In the genomic region with DNA sequence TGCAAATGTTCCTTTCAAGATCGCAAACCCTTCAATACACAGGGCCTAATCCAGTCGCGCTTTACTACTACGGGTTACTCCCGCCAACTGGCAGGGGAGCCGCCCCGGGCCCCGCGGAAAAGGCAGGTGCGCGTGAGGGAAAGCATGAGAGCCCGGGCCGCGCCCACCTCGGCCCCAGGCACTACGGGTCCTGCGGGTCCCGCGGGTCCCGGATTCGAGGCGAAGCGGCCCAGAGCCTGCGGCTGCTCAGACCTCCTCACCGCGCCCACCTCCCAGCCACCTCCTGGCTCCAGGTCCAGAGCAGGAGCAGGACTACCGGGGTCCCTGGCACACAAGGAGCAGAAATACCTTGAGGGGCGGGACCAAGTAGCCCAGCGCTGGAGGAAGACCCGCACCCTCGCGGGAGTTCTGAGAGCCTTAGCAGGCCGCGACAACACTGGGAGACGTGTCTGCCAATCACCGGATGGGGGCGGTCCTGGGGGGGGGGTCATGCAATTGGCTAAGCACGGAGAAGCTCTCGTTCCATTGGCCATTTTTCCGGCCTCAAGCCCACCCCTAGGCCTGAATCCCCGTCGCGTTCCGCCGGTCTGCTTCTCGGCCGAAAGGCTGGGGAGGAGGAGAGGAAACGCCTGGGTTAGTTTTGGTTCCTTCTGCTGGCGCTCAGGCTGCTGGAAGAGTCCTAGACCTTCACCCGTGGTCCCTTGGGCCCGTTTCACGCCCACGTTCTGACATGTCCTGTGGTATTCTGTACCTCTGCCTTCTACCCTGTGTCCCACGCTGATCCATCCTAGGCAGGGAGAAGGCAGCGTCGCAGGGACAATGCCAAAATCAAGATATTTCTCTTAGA, we compare ENCODE assay signal across 8 cellular contexts. TPM values are rescaled to one million over a fixed set of nuclear protein-coding genes. Genes with fewer than 3 reads are reported as not detected.
DNase-seq lines count a peak whose midpoint lies in the region; ATAC-seq and TF ChIP-seq lines count a peak whose summit lies in the region.

No MANE protein-coding gene starts in this region.

- TF ChIP-seq POLR2A in NB4 (IDR thresholded peaks at IDR 0.05; ENCODE audit: extremely low read depth, insufficient read length), result peak; percentile 82
- peak; percentile 45 for TF ChIP-seq POLR2A in ovary (IDR thresholded peaks at IDR 0.05)
- peak; percentile 32 to 88 for TF ChIP-seq POLR2A in thyroid gland (IDR thresholded peaks at IDR 0.05)

- H3K27me3 ChIP-seq in ovary, result no peaks in the 10 kb centered on the region
- no peaks in the 10 kb centered on the region for H3K27me3 ChIP-seq in thyroid gland

- no peaks in the 10 kb centered on the region for H3K36me3 ChIP-seq in ovary
- H3K36me3 ChIP-seq in thyroid gland, result no peaks in the 10 kb centered on the region

- TF ChIP-seq CTCF in HFF-Myc (IDR thresholded peaks at IDR 0.05; ENCODE audit: low read depth, low read length, missing control alignments) (no peak), NB4 (IDR thresholded peaks at IDR 0.05; ENCODE audit: low read depth, low read length) (no peak), ovary (IDR thresholded peaks at IDR 0.05) (no peak), thyroid gland (IDR thresholded peaks at IDR 0.05) (no peak)

- H3K27ac ChIP-seq in ovary (peak overlapping the region; percentile 82 to 85), thyroid gland (peak overlapping the region; percentile 83 to 94 (median 83))

- peak overlapping the region; percentile 46 for H3K4me3 ChIP-seq in HFF-Myc (replicated peaks; ENCODE audit: low read depth, low read length)
- H3K4me3 ChIP-seq in NB4 (ENCODE audit: low read depth, low read length), result peak overlapping the region; percentile 72
- peak overlapping the region; percentile 61 for H3K4me3 ChIP-seq in ovary
- peak overlapping the region; percentile 54 to 96 (median 78) for H3K4me3 ChIP-seq in thyroid gland (replicated peaks in 1 of 3)

- ATAC-seq in SK-N-SH treated with all-trans-retinoic acid at 6 μM for 48 hours, result peak; percentile 99
- peak; percentile 98 for ATAC-seq in Right ventricle myocardium superior (ENCODE audit: poor library complexity)

- 1 to 2% (median 1%) methylated on average over 34 to 56 of the region's 56 CpGs for WGBS in ovary, 3 donors
- 1 to 3% methylated on average over 27 to 34 of the region's 56 CpGs for WGBS in thyroid gland, 2 donors

- intact Hi-C loops in Right ventricle myocardium superior (cut with DNase I) (loop anchor here (5.0 to 10.0 kb wide), 2 partner anchors 140 to 263 kb away; partner anchors contain the start of gene RASL11B), ovary (cut with DNase I) (loop anchor here in 3 of 4 donors (5.0 to 10.0 kb wide), 2 partner anchors 140 to 1513 kb away; partner anchors contain the start of gene RASL11B (in 2 of the 3)), thyroid gland (cut with DNase I) (no loop called here)

- TF ChIP-seq EP300 in ovary (IDR thresholded peaks at IDR 0.05), result no peak

- DNase-seq in GM04503 (ENCODE audit: low read depth), result peak; percentile 85
- DNase-seq in HFF-Myc (ENCODE audit: extremely low read depth, low read depth), result peak; percentile 85
- peak; percentile 99 for DNase-seq in NB4 (ENCODE audit: low read depth)
- peak; percentile 83 for DNase-seq in activated naive CD8-positive, alpha-beta T cell treated with anti-CD3 and anti-CD28 coated beads, Interleukin-2, amount 50 U/mL, for 16 hours (ENCODE audit: low read depth, low spot score)
- peak; percentile 94 for DNase-seq in Right ventricle myocardium superior
- peak; percentile 92 to 94 (median 93) for DNase-seq in ovary
- peak; percentile 95 for DNase-seq in thyroid gland

- H3K9me3 ChIP-seq in ovary, result no peaks in the 10 kb centered on the region
- no peaks in the 10 kb centered on the region for H3K9me3 ChIP-seq in thyroid gland

- H3K4me1 ChIP-seq in ovary (ENCODE audit: insufficient read depth) (no peaks in the 10 kb centered on the region), thyroid gland (no peaks in the 10 kb centered on the region)

TF ChIP-seq in SK-N-SH treated with all-trans-retinoic acid at 6 μM for 48 hours, 23 proteins besides CTCF, POLR2A, EP300 and RAD21:
- TF ChIP-seq TSHZ2 (CRISPR knock-in tag; IDR thresholded peaks at IDR 0.05) (0 out of 2 replicates have a peak, but pooled peaks have one; percentile 27), ZFP3 (CRISPR knock-in tag; IDR thresholded peaks at IDR 0.05) (0 out of 2 replicates have a peak, but pooled peaks have one; percentile 8), ZC3H10 (CRISPR knock-in tag; IDR thresholded peaks at IDR 0.05) (no peak)

RNA-seq across cellular contexts. Expression of gene ERVMER34-1, which starts 29.0 kb away (rescaled TPM):
- 4.5 TPM for total RNA-seq in Right ventricle myocardium superior
- 1 to 10 TPM in 6 of 7 donors, under 1 TPM in 1; 0.51 to 3.8 (median 2.4) TPM for total RNA-seq in ovary
- polyA plus RNA-seq in ovary, result 1 to 10 TPM; 1.0 to 2.0 TPM
- total RNA-seq in thyroid gland, result 1 to 10 TPM in 2 of 4 donors, under 1 TPM in 2; 0.67 to 1.2 (median 0.90) TPM

Comparison
In these comparisons a context has a peak if more than half of its experiments do, and no peak if none do; other contexts are left out.
1. Peak in every context shown above with its lines: DNase-seq, ATAC-seq, H3K4me3 ChIP-seq and H3K27ac ChIP-seq.